Comparison of ENCODE assay signal across 12 cellular contexts in genomic region chr4:104425003-104425402, GRCh38.
A peak's percentile ranks its signal among the peaks of the same experiment; 100 is the strongest.
DNase-seq lines count a peak whose midpoint lies in the region; ATAC-seq lines count a peak whose summit lies in the region.
"Had no signal": no experiment of that assay in that cellular context is flagged by ENCODE, and none has a peak within 500 bp of the region (broad histone marks: within the 10 kb centered on the region; RNA-seq: fewer than 3 reads in every experiment).

No MANE protein-coding gene starts in this region.

- peaks cover 5% of the 10 kb centered on the region for H3K9me3 Mint-ChIP-seq in activated CD4-positive, alpha-beta memory T cell treated with anti-CD3 and anti-CD28 coated beads for 36 hours

- no peak for ATAC-seq in HG02973 (IDR thresholded peaks at IDR 0.05; ENCODE audit: unreplicated experiment)

- DNase-seq in G401 (ENCODE audit: low spot score) (peak; percentile 29), astrocyte of the hippocampus (ENCODE audit: low read depth, low spot score) (peak; percentile 16), inferior parietal cortex (ENCODE audit: extremely low spot score) (peak; percentile 52), putamen (ENCODE audit: low spot score) (peak; percentile 50), KBM-7 (no peak)
- no peak for DNase-seq in activated CD4-positive, alpha-beta memory T cell treated with anti-CD3 and anti-CD28 coated beads for 36 hours
- DNase-seq in activated T-cell treated with anti-CD3 and anti-CD28 coated beads, Interleukin-2, amount 50 U/mL, for 1 hour = no peak
- DNase-seq: CD4-positive, CD25-positive, alpha-beta regulatory T cell; NCI-H510A; occipital lobe had no signal

- CTCF ChIA-PET in activated CD4-positive, alpha-beta memory T cell treated with anti-CD3 and anti-CD28 coated beads for 36 hours (lab: Charles Lee) = no interaction called here

- H3K27me3 Mint-ChIP-seq in activated CD4-positive, alpha-beta memory T cell treated with anti-CD3 and anti-CD28 coated beads for 36 hours = no peaks in the 10 kb centered on the region
- H3K27me3 Mint-ChIP-seq: CD4-positive, CD25-positive, alpha-beta regulatory T cell had no signal

- no peaks in the 10 kb centered on the region for H3K4me1 Mint-ChIP-seq in activated CD4-positive, alpha-beta memory T cell treated with anti-CD3 and anti-CD28 coated beads for 36 hours (ENCODE audit: low read depth)
- H3K4me1 Mint-ChIP-seq: CD4-positive, CD25-positive, alpha-beta regulatory T cell; IgD-negative memory B cell had no signal

- no peaks in the 10 kb centered on the region for H3K36me3 Mint-ChIP-seq in activated CD4-positive, alpha-beta memory T cell treated with anti-CD3 and anti-CD28 coated beads for 36 hours
- H3K36me3 Mint-ChIP-seq: CD4-positive, CD25-positive, alpha-beta regulatory T cell had no signal

- H3K4me3 Mint-ChIP-seq in activated CD4-positive, alpha-beta memory T cell treated with anti-CD3 and anti-CD28 coated beads for 36 hours = no peak overlapping the region
- H3K4me3 Mint-ChIP-seq: CD4-positive, CD25-positive, alpha-beta regulatory T cell; IgD-negative memory B cell had no signal

- in situ Hi-C loops in G401 (cut with HindIII; ENCODE audit: low sequenced_read_pairs) (no loop called here), KBM-7 (cut with MboI; ENCODE audit: low pct_unique_long_range_greater_than_20kb, low sequenced_read_pairs) (no loop called here)

- no peak overlapping the region for H3K27ac Mint-ChIP-seq in activated CD4-positive, alpha-beta memory T cell treated with anti-CD3 and anti-CD28 coated beads for 36 hours
- H3K27ac Mint-ChIP-seq: CD4-positive, CD25-positive, alpha-beta regulatory T cell; IgD-negative memory B cell had no signal

- POLR2A ChIA-PET in activated CD4-positive, alpha-beta memory T cell treated with anti-CD3 and anti-CD28 coated beads for 36 hours (lab: Charles Lee) = no interaction called here

- intact Hi-C loops in activated CD4-positive, alpha-beta memory T cell treated with anti-CD3 and anti-CD28 coated beads for 36 hours (cut with micrococcal nuclease) = no loop called here

Comparison
In these comparisons a context has a peak if more than half of its experiments do, and no peak if none do; other contexts are left out.
1. DNase-seq: peak in G401 (single experiment), astrocyte of the hippocampus (single experiment), inferior parietal cortex (single experiment) and putamen (single experiment); none in KBM-7 (single experiment), activated CD4-positive, alpha-beta memory T cell treated with anti-CD3 and anti-CD28 coated beads for 36 hours (single experiment) and activated T-cell treated with anti-CD3 and anti-CD28 coated beads, Interleukin-2, amount 50 U/mL, for 1 hour (single experiment).